In genomic region chr3:175255698-175256097, GRCh38 we compare ENCODE assay signal across 14 cellular contexts.
DNase-seq lines count a peak whose midpoint lies in the region; ATAC-seq, FAIRE-seq and TF ChIP-seq lines count a peak whose summit lies in the region.
"Had no signal": no experiment of that assay in that cellular context is flagged by ENCODE, and none has a peak within 500 bp of the region (broad histone marks: within the 10 kb centered on the region; RNA-seq: fewer than 3 reads in every experiment).

No MANE protein-coding gene starts in this region.

- FAIRE-seq in H54 (lab: Jason Lieb, UNC) = peak; percentile 78

- H2AFZ ChIP-seq in ACC112 (ENCODE audit: low read length, unreplicated experiment) = no peak overlapping the region

- TF ChIP-seq POLR2A in H54 (IDR thresholded peaks at IDR 0.05; ENCODE audit: low read depth, low read length) = no peak

- DNase-seq in H54 (ENCODE audit: insufficient read length, low spot score) (no peak), SJCRH30 (peak; percentile 35 to 66), fibroblast of villous mesenchyme (ENCODE audit: low read depth) (peak; percentile 68), NCI-H2227 treated with DMSO at 0.1 percent for 48 hours (lab: John Stamatoyannopoulos, UW) (no peak), occipital lobe (lab: John Stamatoyannopoulos, UW) (no peak), mucosa of gallbladder (ENCODE audit: low spot score) (no peak)
- DNase-seq: activated effector memory CD4-positive, alpha-beta T cell treated with Interleukin-2 at 50 U/mL for 16 hours; HFFc6; NCI-H1694 treated with DMSO at 0.1 percent for 48 hours; T-helper 2 cell had no signal

- H3K27me3 ChIP-seq in ACC112 (ENCODE audit: insufficient read depth, low read length) (no peaks in the 10 kb centered on the region), SJCRH30 (no peaks in the 10 kb centered on the region)
- H3K27me3 ChIP-seq: vagina had no signal

- H3K27ac ChIP-seq in ACC112 (ENCODE audit: low read depth, low read length) (0 out of 2 replicates have a peak overlapping the region, but pooled peaks have one; percentile 30), SJCRH30 (peak overlapping the region; percentile 35)
- H3K27ac ChIP-seq: vagina had no signal

- no peaks in the 10 kb centered on the region for H3K9me3 ChIP-seq in SJCRH30 (replicated peaks)
- H3K9me3 ChIP-seq: vagina had no signal

- H3K36me3 ChIP-seq in ACC112 (ENCODE audit: insufficient read depth, low read length) (no peaks in the 10 kb centered on the region), SJCRH30 (no peaks in the 10 kb centered on the region)
- H3K36me3 ChIP-seq: vagina had no signal

- no peaks in the 10 kb centered on the region for H3K79me2 ChIP-seq in ACC112 (ENCODE audit: control insufficient read depth, insufficient read depth, low read length, unreplicated experiment)

- peaks cover 38% of the 10 kb centered on the region for H3K4me1 ChIP-seq in ACC112 (ENCODE audit: control insufficient read depth, insufficient read depth, low read length, unreplicated experiment)
- peaks cover 11% of the 10 kb centered on the region for H3K4me1 ChIP-seq in SJCRH30
- H3K4me1 ChIP-seq: vagina had no signal

- no peak for TF ChIP-seq CTCF in fibroblast of villous mesenchyme (IDR thresholded peaks at IDR 0.05; ENCODE audit: insufficient read depth, low read depth, low read length)

- H3K4me3 ChIP-seq in ACC112 (ENCODE audit: low read depth, low read length) = no peak overlapping the region
- H3K4me3 ChIP-seq in SJCRH30 = no peak overlapping the region
- no peak overlapping the region for H3K4me3 ChIP-seq in fibroblast of villous mesenchyme (ENCODE audit: low read depth, low read length)
- H3K4me3 ChIP-seq: vagina had no signal

- ATAC-seq in HG03108 (IDR thresholded peaks at IDR 0.05; ENCODE audit: unreplicated experiment) = no peak
- ATAC-seq: stimulated activated effector memory CD8-positive, alpha-beta T cell treated with anti-CD3 and anti-CD28 coated beads, Interleukin-12 subunit alpha, Interleukin-12 subunit beta, amount 100 ng/mL, for 72 hours had no signal

Comparison
In these comparisons a context has a peak if more than half of its experiments do, and no peak if none do; other contexts are left out.
1. DNase-seq: peak in SJCRH30 (2 of 2) and fibroblast of villous mesenchyme (single experiment); none in H54 (single experiment), NCI-H2227 treated with DMSO at 0.1 percent for 48 hours (single experiment), occipital lobe (single experiment) and mucosa of gallbladder (single experiment).